Comparison of ENCODE assay signal across 14 cellular contexts in the genomic region with DNA sequence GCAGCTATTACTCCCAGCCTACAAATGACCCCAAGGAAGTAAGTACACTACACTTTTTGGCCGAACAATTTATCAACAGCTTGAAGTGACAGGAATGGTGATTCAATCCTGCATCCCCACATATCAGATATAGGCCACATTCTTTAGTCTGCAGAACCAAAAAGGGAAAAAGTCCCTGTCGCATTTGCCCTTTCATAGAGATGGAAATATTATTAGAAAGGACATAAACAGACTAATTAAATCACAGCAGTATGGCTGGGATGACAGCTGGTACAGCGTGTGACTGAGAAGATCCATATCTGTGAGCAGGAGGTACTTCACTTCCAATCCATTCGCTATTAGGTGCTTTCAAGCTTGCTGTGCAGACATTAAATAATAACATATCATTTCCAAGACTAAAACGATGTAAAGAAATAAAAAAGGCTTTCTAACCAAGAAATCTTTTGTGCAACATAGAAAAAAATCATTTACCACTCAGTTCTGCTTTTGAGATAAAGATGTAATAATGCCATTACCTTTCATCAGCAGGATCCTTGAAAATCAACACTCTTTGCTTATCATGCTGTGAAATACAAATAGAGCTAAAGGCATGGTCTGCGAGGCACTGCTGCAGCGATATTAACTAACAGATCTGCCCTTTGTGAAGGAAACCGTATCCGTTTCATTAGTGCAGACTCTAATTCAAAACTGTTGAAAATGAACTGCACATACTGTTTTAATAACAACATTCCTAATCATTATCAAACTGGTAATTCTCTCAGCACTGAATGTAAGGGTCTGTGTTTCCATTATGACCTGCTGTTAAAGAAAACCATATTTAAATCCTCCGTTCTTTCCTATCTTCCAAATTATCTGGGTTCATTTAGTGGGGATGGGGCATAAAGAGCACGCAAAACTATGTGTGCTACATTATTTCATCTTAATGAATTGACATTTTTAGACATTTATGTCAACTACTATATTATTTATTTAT.
DNase-seq lines count a peak whose midpoint lies in the region; ATAC-seq and TF ChIP-seq lines count a peak whose summit lies in the region.
"Had no signal": no experiment of that assay in that cellular context is flagged by ENCODE, and none has a peak within 500 bp of the region (broad histone marks: within the 10 kb centered on the region; RNA-seq: fewer than 3 reads in every experiment).

No MANE protein-coding gene starts in this region.

- H2AFZ ChIP-seq in hepatocyte = peak overlapping the region; percentile 0

- POLR2A ChIA-PET in Caco-2 (lab: Charles Lee) = no interaction called here

- intact Hi-C loops in Caco-2 (cut with micrococcal nuclease; ENCODE audit: unreplicated experiment) = no loop called here

- H3K27me3 Mint-ChIP-seq in Caco-2 (ENCODE audit: insufficient read depth, unreplicated experiment) = no peaks in the 10 kb centered on the region

- no peaks in the 10 kb centered on the region for H3K36me3 Mint-ChIP-seq in Caco-2 (ENCODE audit: insufficient read depth, unreplicated experiment)

- no peaks in the 10 kb centered on the region for H3K79me2 ChIP-seq in hepatocyte

- BruUV-seq in Caco-2 (replicated peaks; lab: Mats Ljungman, UMichigan) = no TSS peak

- CTCF ChIA-PET in Caco-2 (lab: Charles Lee) = no interaction called here

- no peaks in the 10 kb centered on the region for H3K36me3 ChIP-seq in Caco-2 (ENCODE audit: control insufficient read depth, insufficient read depth, low read length)
- H3K36me3 ChIP-seq in hepatocyte (replicated peaks; ENCODE audit: insufficient read depth, low read depth) = no peaks in the 10 kb centered on the region
- H3K36me3 ChIP-seq: tibial artery had no signal

- 29% methylated on average over 11 of the region's 11 CpGs for WGBS in hepatocyte (ENCODE audit: low lambda C conversion rate, missing lambda C conversion rate)

- DNase-seq in Caco-2 = no peak
- peak; percentile 99 for DNase-seq in NCI-H1092 treated with DMSO at 0.1 percent for 48 hours (lab: John Stamatoyannopoulos, UW)
- DNase-seq in NCI-H524 treated with DMSO at 0.1 percent for 48 hours (lab: John Stamatoyannopoulos, UW) = peak; percentile 71
- no peak for DNase-seq in hepatocyte (ENCODE audit: low spot score)
- no peak for DNase-seq in iPS-NIHi7 (ENCODE audit: extremely low spot score)
- DNase-seq in activated effector memory CD4-positive, alpha-beta T cell treated with Interleukin-2 at 50 U/mL for 16 hours = no peak
- DNase-seq: activated naive CD4-positive, alpha-beta T cell treated with anti-CD3 and anti-CD28 coated beads for 36 hours; body of pancreas; PC-3; stimulated activated CD8-positive, alpha-beta memory T cell treated with anti-CD3 and anti-CD28 coated beads, Interleukin-4, amount 100 ng/mL, for 48 hours; SW 1271; tibial artery had no signal

- TF ChIP-seq CTCF in Caco-2 (IDR thresholded peaks at IDR 0.05; ENCODE audit: insufficient read depth in 1 of 2, low read depth in 1 of 2, low read length in 1 of 2, severe bottlenecking in 1 of 2, unreplicated experiment in 1 of 2) = no peak
- no peak for TF ChIP-seq CTCF in hepatocyte (IDR thresholded peaks at IDR 0.05; ENCODE audit: poor library complexity)

- H3K4me3 Mint-ChIP-seq in Caco-2 (ENCODE audit: unreplicated experiment) = peak overlapping the region; percentile 2
- H3K4me3 Mint-ChIP-seq: activated naive CD4-positive, alpha-beta T cell treated with anti-CD3 and anti-CD28 coated beads for 36 hours had no signal

- no peak overlapping the region for H3K27ac Mint-ChIP-seq in Caco-2 (ENCODE audit: unreplicated experiment)
- H3K27ac Mint-ChIP-seq: activated naive CD4-positive, alpha-beta T cell treated with anti-CD3 and anti-CD28 coated beads for 36 hours had no signal

- no peaks in the 10 kb centered on the region for H3K9me2 ChIP-seq in hepatocyte (replicated peaks; ENCODE audit: insufficient read depth)

- H3K4me2 ChIP-seq in hepatocyte = peak overlapping the region; percentile 67

- no peak overlapping the region for H3K27ac ChIP-seq in hepatocyte
- H3K27ac ChIP-seq: body of pancreas, tibial artery had no signal

- H3K4me1 ChIP-seq in Caco-2 = peaks cover 15% of the 10 kb centered on the region
- peaks cover 34% of the 10 kb centered on the region for H3K4me1 ChIP-seq in hepatocyte (ENCODE audit: insufficient read depth)
- H3K4me1 ChIP-seq: tibial artery had no signal

- H3K9me3 ChIP-seq in Caco-2 (no peaks in the 10 kb centered on the region), hepatocyte (ENCODE audit: low read depth) (no peaks in the 10 kb centered on the region)
- H3K9me3 ChIP-seq: body of pancreas, tibial artery had no signal

- peaks cover 16% of the 10 kb centered on the region for H3K4me1 Mint-ChIP-seq in Caco-2 (ENCODE audit: low read depth, unreplicated experiment)

- H3K27me3 ChIP-seq in Caco-2 (replicated peaks; ENCODE audit: control insufficient read depth, insufficient read depth, low read length) (no peaks in the 10 kb centered on the region), hepatocyte (no peaks in the 10 kb centered on the region)
- H3K27me3 ChIP-seq: body of pancreas, tibial artery had no signal

- no peaks in the 10 kb centered on the region for H4K20me1 ChIP-seq in hepatocyte (ENCODE audit: insufficient read depth, poor library complexity, severe bottlenecking)

- H3K4me3 ChIP-seq in Caco-2 (ENCODE audit: low read depth, low read length) = no peak overlapping the region
- H3K4me3 ChIP-seq in hepatocyte = no peak overlapping the region
- H3K4me3 ChIP-seq: body of pancreas, tibial artery had no signal

- ATAC-seq in HG02852 (IDR thresholded peaks at IDR 0.05; ENCODE audit: unreplicated experiment) (no peak), HG03097 (IDR thresholded peaks at IDR 0.05; ENCODE audit: low FRiP score, unreplicated experiment) (no peak)
- ATAC-seq: body of pancreas, PC-3 had no signal

- H3K9me3 Mint-ChIP-seq in Caco-2 (ENCODE audit: unreplicated experiment) = no peaks in the 10 kb centered on the region
- H3K9me3 Mint-ChIP-seq: activated naive CD4-positive, alpha-beta T cell treated with anti-CD3 and anti-CD28 coated beads for 36 hours had no signal

Comparison
In these comparisons a context has a peak if more than half of its experiments do, and no peak if none do; other contexts are left out.
1. DNase-seq: peak in NCI-H1092 treated with DMSO at 0.1 percent for 48 hours (single experiment) and NCI-H524 treated with DMSO at 0.1 percent for 48 hours (single experiment); none in Caco-2 (0 of 2), hepatocyte (single experiment), iPS-NIHi7 (single experiment) and activated effector memory CD4-positive, alpha-beta T cell treated with Interleukin-2 at 50 U/mL for 16 hours (single experiment).